ENCODE assay signal across 12 cellular contexts in the genomic region with DNA sequence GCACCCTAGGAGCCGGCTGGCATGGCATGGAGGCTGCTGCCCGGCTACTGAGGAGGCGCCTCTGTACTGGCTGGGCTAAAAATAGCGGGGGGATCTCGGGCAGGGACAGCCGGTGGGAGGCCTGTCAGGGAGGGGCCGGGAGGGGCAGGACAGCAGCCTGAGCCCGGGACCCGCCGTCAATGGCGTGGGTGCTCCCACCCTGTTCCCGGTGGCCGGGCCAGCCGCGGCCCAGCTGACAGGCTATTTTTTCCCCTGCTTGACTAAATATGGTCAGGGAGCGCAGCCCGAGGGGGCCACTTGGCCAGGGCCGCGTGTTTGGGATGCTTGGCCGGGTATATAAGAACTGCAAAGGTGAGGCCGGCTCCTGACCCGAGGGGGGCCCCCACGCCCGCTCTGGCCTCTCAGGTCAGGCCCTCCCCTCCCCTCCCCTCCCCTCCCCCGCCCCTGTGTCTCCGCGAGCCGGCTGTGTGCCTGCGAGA.
A peak's percentile ranks its signal among the peaks of the same experiment; 100 is the strongest.
DNase-seq lines count a peak whose midpoint lies in the region; ATAC-seq, FAIRE-seq and TF ChIP-seq lines count a peak whose summit lies in the region.
"Had no signal": no experiment of that assay in that cellular context is flagged by ENCODE, and none has a peak within 500 bp of the region (broad histone marks: within the 10 kb centered on the region; RNA-seq: fewer than 3 reads in every experiment).

No MANE protein-coding gene starts in this region.

- H3K27ac Mint-ChIP-seq in CD4-positive, alpha-beta memory T cell: peak overlapping the region in 1 of 7 donors; percentile 92

- POLR2A ChIA-PET in CD4-positive, alpha-beta memory T cell (lab: Charles Lee; ENCODE audit: partially characterized antibody): no interaction called here

- H3K4me1 ChIP-seq in esophagus (ENCODE audit: control insufficient read depth in 2 of 2, insufficient read depth in 2 of 2, low read length in 1 of 2): peaks cover 0 to 4% of the 10 kb centered on the region in 2 donors
- peaks cover 8% of the 10 kb centered on the region for H3K4me1 ChIP-seq in mesodermal cell (ENCODE audit: control insufficient read depth, insufficient read depth, low read length, poor library complexity, severe bottlenecking)
- peaks cover 20% of the 10 kb centered on the region for H3K4me1 ChIP-seq in suprapubic skin
- peaks cover 4% of the 10 kb centered on the region for H3K4me1 ChIP-seq in CD4-positive, alpha-beta memory T cell (ENCODE audit: insufficient read depth, low read length)
- H3K4me1 ChIP-seq: SJSA1 had no signal

- no peak for TF ChIP-seq EP300 in suprapubic skin (IDR thresholded peaks at IDR 0.05)

- peaks cover 0 to 31% of the 10 kb centered on the region in 2 donors for H3K27me3 ChIP-seq in esophagus (ENCODE audit: control insufficient read depth in 1 of 2, insufficient read depth in 2 of 2, low read length in 2 of 2)
- H3K27me3 ChIP-seq in suprapubic skin: peaks cover 98% of the 10 kb centered on the region
- no peaks in the 10 kb centered on the region for H3K27me3 ChIP-seq in CD4-positive, alpha-beta memory T cell (ENCODE audit: insufficient read depth, low read length)

- TF ChIP-seq CTCF in suprapubic skin (IDR thresholded peaks at IDR 0.05): no peak

- peaks cover 16 to 26% of the 10 kb centered on the region in 2 donors for H3K27me3 Mint-ChIP-seq in CD4-positive, alpha-beta memory T cell

- no peak for DNase-seq in HTR-8/SVneo (ENCODE audit: insufficient read length, low spot score)
- no peak for DNase-seq in suprapubic skin (ENCODE audit: low spot score in 2 of 2)
- DNase-seq in NCI-H345 (lab: John Stamatoyannopoulos, UW): no peak
- DNase-seq in CD4-positive, alpha-beta memory T cell: no peak
- DNase-seq in AG20443 (ENCODE audit: low spot score): no peak
- DNase-seq: activated effector memory CD4-positive, alpha-beta T cell treated with anti-CD3 and anti-CD28 coated beads, Interleukin-2, amount 50 U/mL, for 16 hours; GM23248 had no signal

- H3K4me3 Mint-ChIP-seq in CD4-positive, alpha-beta memory T cell: peak overlapping the region in 2 of 8 donors; percentile 79 to 81

- intact Hi-C loops in CD4-positive, alpha-beta memory T cell (cut with micrococcal nuclease): no loop called here

- WGBS in esophagus, 2 donors: 7 to 12% methylated on average over 17 to 29 of the region's 29 CpGs
- WGBS in mesodermal cell (ENCODE audit: insufficient coverage in 2 of 2), 2 experiments: 46 to 55% methylated on average over 11 to 18 of the region's 29 CpGs
- WGBS in suprapubic skin: 1% methylated on average over 16 of the region's 29 CpGs

- ATAC-seq in GM18858 (IDR thresholded peaks at IDR 0.05; ENCODE audit: unreplicated experiment): no peak

- H3K9me3 Mint-ChIP-seq in CD4-positive, alpha-beta memory T cell: peaks cover 0 to 5% (median 0%) of the 10 kb centered on the region in 8 donors
- H3K9me3 Mint-ChIP-seq: CD8-positive, alpha-beta T cell had no signal

- H3K4me3 ChIP-seq in esophagus (ENCODE audit: low read depth in 1 of 2, low read length in 2 of 2) (peak overlapping the region; percentile 27 to 29), mesodermal cell (ENCODE audit: extremely low read depth, insufficient read depth, low read length, poor library complexity, severe bottlenecking) (peak overlapping the region; percentile 2), suprapubic skin (peak overlapping the region; percentile 35)
- no peak overlapping the region for H3K4me3 ChIP-seq in CD4-positive, alpha-beta memory T cell (ENCODE audit: low read length in 2 of 2)
- H3K4me3 ChIP-seq: GM23248, SJSA1 had no signal

- FAIRE-seq in HTR-8/SVneo (lab: Jason Lieb, UNC): peak; percentile 31

- peaks cover 0 to under 1% of the 10 kb centered on the region in 2 donors for H3K9me3 ChIP-seq in esophagus (ENCODE audit: control insufficient read depth in 2 of 2, insufficient read depth in 1 of 2, low read depth in 1 of 2, low read length in 1 of 2)
- no peaks in the 10 kb centered on the region for H3K9me3 ChIP-seq in mesodermal cell (ENCODE audit: control insufficient read depth, low read length)
- H3K9me3 ChIP-seq in suprapubic skin: no peaks in the 10 kb centered on the region
- no peaks in the 10 kb centered on the region for H3K9me3 ChIP-seq in CD4-positive, alpha-beta memory T cell (ENCODE audit: control insufficient read depth in 1 of 2, low read length in 2 of 2)
- H3K9me3 ChIP-seq: SJSA1 had no signal

- TF ChIP-seq POLR2A in suprapubic skin (IDR thresholded peaks at IDR 0.05): no peak

- peak overlapping the region; percentile 56 to 66 for H3K27ac ChIP-seq in esophagus (ENCODE audit: low read depth in 2 of 2, low read length in 1 of 2)
- H3K27ac ChIP-seq in mesodermal cell (ENCODE audit: low read depth, low read length, severe bottlenecking): no peak overlapping the region
- no peak overlapping the region for H3K27ac ChIP-seq in suprapubic skin
- H3K27ac ChIP-seq in CD4-positive, alpha-beta memory T cell (ENCODE audit: low read depth, low read length): no peak overlapping the region
- H3K27ac ChIP-seq: GM23248, SJSA1 had no signal

- H3K4me1 Mint-ChIP-seq in CD4-positive, alpha-beta memory T cell: peaks cover 1 to 16% (median 4%) of the 10 kb centered on the region in 4 donors

- H3K36me3 Mint-ChIP-seq in CD4-positive, alpha-beta memory T cell: no peaks in the 10 kb centered on the region
- H3K36me3 Mint-ChIP-seq: CD8-positive, alpha-beta T cell had no signal

- CTCF ChIA-PET in CD4-positive, alpha-beta memory T cell (lab: Charles Lee; ENCODE audit: partially characterized antibody): no interaction called here

- H3K36me3 ChIP-seq in esophagus (ENCODE audit: control insufficient read depth in 2 of 2, insufficient read depth in 2 of 2, low read length in 1 of 2): no peaks in the 10 kb centered on the region
- no peaks in the 10 kb centered on the region for H3K36me3 ChIP-seq in mesodermal cell (ENCODE audit: control insufficient read depth, insufficient read depth, low read length)
- no peaks in the 10 kb centered on the region for H3K36me3 ChIP-seq in suprapubic skin
- no peaks in the 10 kb centered on the region for H3K36me3 ChIP-seq in CD4-positive, alpha-beta memory T cell (ENCODE audit: insufficient read depth, low read length)
- H3K36me3 ChIP-seq: SJSA1 had no signal

Comparison
In these comparisons a context has a peak if more than half of its experiments do, and no peak if none do; other contexts are left out.
1. H3K27ac ChIP-seq: peak in esophagus (2 of 2); none in mesodermal cell (single experiment), suprapubic skin (single experiment) and CD4-positive, alpha-beta memory T cell (single experiment).
2. H3K4me3 ChIP-seq: peak in esophagus (2 of 2), mesodermal cell (single experiment) and suprapubic skin (single experiment); none in CD4-positive, alpha-beta memory T cell (0 of 2).